Comparison of ENCODE assay signal across 33 cellular contexts in the genomic region with DNA sequence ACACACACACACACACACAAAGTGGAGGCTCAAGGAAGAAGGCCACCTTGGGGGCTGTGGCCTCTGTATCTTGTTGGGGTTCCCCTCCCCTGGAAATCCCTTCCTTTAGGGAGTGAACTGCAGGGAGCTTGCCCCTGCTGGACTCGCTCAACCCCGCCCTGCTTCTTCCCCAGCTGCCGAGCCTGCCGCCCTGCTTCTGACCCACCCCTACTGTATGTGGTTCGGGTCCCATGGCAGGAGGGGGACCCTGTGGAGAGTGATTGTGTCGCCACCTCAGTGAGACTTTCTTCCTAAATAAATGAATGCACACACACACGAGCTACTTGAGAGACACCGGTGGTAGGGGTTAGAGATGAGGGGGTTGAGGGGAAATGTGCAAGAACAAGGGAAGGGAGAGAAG.
"Had no signal": no experiment of that assay in that cellular context is flagged by ENCODE, and none has a peak within 500 bp of the region (broad histone marks: within the 10 kb centered on the region; RNA-seq: fewer than 3 reads in every experiment).

No MANE protein-coding gene starts in this region.

- ATAC-seq: activated CD8-positive, alpha-beta memory T cell treated with anti-CD3 and anti-CD28 coated beads, Interleukin-2, amount 10 ng/mL, durations not matched to agents 7 days and 5 days; activated T-cell treated with anti-CD3 and anti-CD28 coated beads, Interleukin-2, amount 50 U/mL, for 72 hours; activated T-helper 17 cell treated with anti-CD3 and anti-CD28 coated beads, Interleukin-2, amount 50 U/mL, for 72 hours; PC-3 had no signal

- DNase-seq: activated CD4-positive, alpha-beta T cell treated with anti-CD3 and anti-CD28 coated beads for 1 hour; activated CD4-positive, alpha-beta T cell treated with anti-CD3 and anti-CD28 coated beads for 48 hours; activated CD4-positive, alpha-beta T cell treated with anti-CD3 and anti-CD28 coated beads, Interleukin-2, amount 50 U/mL, for 48 hours; activated CD4-positive, CD25-positive, alpha-beta regulatory T cell; activated CD8-positive, alpha-beta memory T cell treated with anti-CD3 and anti-CD28 coated beads for 24 hours; activated CD8-positive, alpha-beta memory T cell treated with anti-CD3 and anti-CD28 coated beads, Interleukin-2, amount 10 ng/mL, durations not matched to agents 7 days and 5 days; activated CD8-positive, alpha-beta memory T cell treated with anti-CD3 and anti-CD28 coated beads, Interleukin-2, amount 50 U/mL, for 48 hours; activated effector memory CD4-positive, alpha-beta T cell treated with anti-CD3 and anti-CD28 coated beads, Interleukin-2, amount 50 U/mL, for 16 hours; activated naive CD4-positive, alpha-beta T cell; activated naive CD4-positive, alpha-beta T cell treated with anti-CD3 and anti-CD28 coated beads, Interleukin-2, amount 50 U/mL, for 16 hours; activated naive CD8-positive, alpha-beta T cell treated with anti-CD3 and anti-CD28 coated beads for 36 hours; activated T-cell treated with anti-CD3 and anti-CD28 coated beads, Interleukin-2, amount 50 U/mL, for 72 hours; amniotic stem cell; Kasumi-1; KBM-7; MG63; NCI-H1092; NCI-H1436 treated with DMSO at 0.1 percent for 48 hours; NCI-H1694 treated with DMSO at 0.1 percent for 48 hours; NCI-H2029; NCI-H345; NCI-H524 treated with DMSO at 0.1 percent for 48 hours; PC-3; Peyer's patch; Right ventricle myocardium superior; RPMI8226; SW 1271; T1000; WERI-Rb-1 had no signal

- H3K36me3 Mint-ChIP-seq: activated CD8-positive, alpha-beta memory T cell treated with anti-CD3 and anti-CD28 coated beads, Interleukin-2, amount 10 ng/mL, durations not matched to agents 7 days and 5 days; activated naive CD8-positive, alpha-beta T cell treated with anti-CD3 and anti-CD28 coated beads for 36 hours had no signal

- H3K27ac ChIP-seq: ascending aorta, cardiac muscle cell, Peyer's patch, WERI-Rb-1 had no signal

- H3K4me3 Mint-ChIP-seq: activated CD8-positive, alpha-beta memory T cell treated with anti-CD3 and anti-CD28 coated beads, Interleukin-2, amount 10 ng/mL, durations not matched to agents 7 days and 5 days; activated naive CD8-positive, alpha-beta T cell treated with anti-CD3 and anti-CD28 coated beads for 36 hours; activated T-cell treated with anti-CD3 and anti-CD28 coated beads, Interleukin-2, amount 50 U/mL, for 72 hours; activated T-helper 17 cell treated with anti-CD3 and anti-CD28 coated beads, Interleukin-2, amount 50 U/mL, for 72 hours; central memory CD8-positive, alpha-beta T cell had no signal

- H3K4me3 ChIP-seq: ascending aorta, cardiac muscle cell, MG63, Peyer's patch had no signal

- H3K27me3 ChIP-seq: ascending aorta, cardiac muscle cell, MG63, Peyer's patch had no signal

- H3K36me3 ChIP-seq: ascending aorta, cardiac muscle cell, MG63, Peyer's patch, WERI-Rb-1 had no signal

- H3K9me3 ChIP-seq: ascending aorta, MG63, Peyer's patch had no signal

- H3K4me1 Mint-ChIP-seq: activated CD8-positive, alpha-beta memory T cell treated with anti-CD3 and anti-CD28 coated beads, Interleukin-2, amount 10 ng/mL, durations not matched to agents 7 days and 5 days; activated T-helper 17 cell treated with anti-CD3 and anti-CD28 coated beads, Interleukin-2, amount 50 U/mL, for 72 hours had no signal

- H3K9me3 Mint-ChIP-seq: activated naive CD8-positive, alpha-beta T cell treated with anti-CD3 and anti-CD28 coated beads for 36 hours; activated T-cell treated with anti-CD3 and anti-CD28 coated beads, Interleukin-2, amount 50 U/mL, for 72 hours; activated T-helper 17 cell treated with anti-CD3 and anti-CD28 coated beads, Interleukin-2, amount 50 U/mL, for 72 hours; central memory CD8-positive, alpha-beta T cell had no signal

- H3K4me1 ChIP-seq: ascending aorta, Peyer's patch had no signal

- H3K27me3 Mint-ChIP-seq: activated CD8-positive, alpha-beta memory T cell treated with anti-CD3 and anti-CD28 coated beads, Interleukin-2, amount 10 ng/mL, durations not matched to agents 7 days and 5 days; activated naive CD8-positive, alpha-beta T cell treated with anti-CD3 and anti-CD28 coated beads for 36 hours; activated T-helper 17 cell treated with anti-CD3 and anti-CD28 coated beads, Interleukin-2, amount 50 U/mL, for 72 hours had no signal

- H3K27ac Mint-ChIP-seq: activated CD8-positive, alpha-beta memory T cell treated with anti-CD3 and anti-CD28 coated beads, Interleukin-2, amount 10 ng/mL, durations not matched to agents 7 days and 5 days; activated naive CD8-positive, alpha-beta T cell treated with anti-CD3 and anti-CD28 coated beads for 36 hours; activated T-cell treated with anti-CD3 and anti-CD28 coated beads, Interleukin-2, amount 50 U/mL, for 72 hours; activated T-helper 17 cell treated with anti-CD3 and anti-CD28 coated beads, Interleukin-2, amount 50 U/mL, for 72 hours had no signal
